ENCODE assay signal across 9 cellular contexts in the genomic region with DNA sequence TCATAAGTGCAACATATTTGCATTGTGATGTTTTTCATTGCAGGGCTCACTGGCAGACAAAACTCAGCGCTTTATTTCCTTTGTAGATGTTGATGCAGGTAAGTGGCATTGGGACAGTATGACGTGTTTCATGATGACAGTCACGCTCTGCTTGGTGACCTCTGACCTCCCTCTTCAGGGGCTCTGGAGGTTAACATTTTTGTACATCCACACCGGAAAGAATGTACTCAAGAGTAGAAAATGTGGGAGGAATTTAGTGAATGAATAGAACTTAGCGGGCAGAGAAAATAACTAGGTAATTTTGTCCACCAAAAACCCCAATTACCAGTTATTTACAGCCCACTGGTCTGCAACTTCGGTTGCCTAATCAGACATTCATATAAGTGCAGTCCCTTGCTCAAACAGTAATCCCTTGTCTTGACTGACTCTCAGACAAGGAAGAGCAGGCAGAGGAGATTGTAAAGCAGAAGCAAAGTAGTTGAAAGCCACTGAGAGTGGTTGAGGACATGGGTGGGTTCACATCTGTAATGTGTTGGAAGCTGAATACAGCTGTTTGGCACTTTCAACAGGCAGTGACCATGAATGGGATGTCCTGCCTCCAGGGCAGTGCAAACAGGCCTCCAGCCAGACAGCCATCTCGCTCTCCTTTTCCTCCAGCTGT.
DNase-seq lines count a peak whose midpoint lies in the region; ATAC-seq, FAIRE-seq and TF ChIP-seq lines count a peak whose summit lies in the region.
"Had no signal": no experiment of that assay in that cellular context is flagged by ENCODE, and none has a peak within 500 bp of the region (broad histone marks: within the 10 kb centered on the region; RNA-seq: fewer than 3 reads in every experiment).

No MANE protein-coding gene starts in this region.

- CTCF ChIA-PET in A549 (lab: Yijun Ruan, JAX) = interaction anchor here (1.3 kb wide), 1 partner anchor 12 kb away, joined by 4 read pairs; no protein-coding TSS in a partner anchor
- CTCF ChIA-PET in activated CD8-positive, alpha-beta T cell treated with anti-CD3 and anti-CD28 coated beads for 36 hours (lab: Charles Lee) = interaction anchor here (1.3 kb wide), 1 partner anchor 12 kb away, joined by 3 read pairs; no protein-coding TSS in a partner anchor
- CTCF ChIA-PET in activated CD4-positive, alpha-beta memory T cell treated with anti-CD3 and anti-CD28 coated beads, Interleukin-2, amount 10 ng/mL, durations not matched to agents 7 days and 5 days (lab: Charles Lee) = no interaction called here

- TF ChIP-seq POLR2A in A549 (IDR thresholded peaks at IDR 0.05; ENCODE audit: low read length) = no peak

- no peaks in the 10 kb centered on the region for H3K36me3 Mint-ChIP-seq in activated CD8-positive, alpha-beta T cell treated with anti-CD3 and anti-CD28 coated beads for 36 hours (ENCODE audit: low read depth)
- H3K36me3 Mint-ChIP-seq in T-helper 2 cell treated with Interferon-gamma antibody and Interleukin-4, amounts not matched to agents 5 μg/mL and 100 μg/mL, for 36 hours (ENCODE audit: low read depth) = no peaks in the 10 kb centered on the region
- H3K36me3 Mint-ChIP-seq in activated CD4-positive, alpha-beta memory T cell treated with anti-CD3 and anti-CD28 coated beads, Interleukin-2, amount 10 ng/mL, durations not matched to agents 7 days and 5 days (ENCODE audit: low read depth) = no peaks in the 10 kb centered on the region

- TF ChIP-seq CTCF in A549 (IDR thresholded peaks at IDR 0.05) (no peak), coronary artery (IDR thresholded peaks at IDR 0.05) (no peak)
- no peak for TF ChIP-seq CTCF in activated CD8-positive, alpha-beta T cell treated with anti-CD3 and anti-CD28 coated beads for 36 hours (IDR thresholded peaks at IDR 0.05)

- no peaks in the 10 kb centered on the region for H3K9me3 ChIP-seq in A549
- H3K9me3 ChIP-seq in adipocyte (ENCODE audit: control insufficient read depth, low read length) = no peaks in the 10 kb centered on the region

- H3K27ac ChIP-seq in A549 (peak overlapping the region; percentile 86 to 91), coronary artery (no peak overlapping the region)
- H3K27ac ChIP-seq: epithelial cell of prostate had no signal

- peak overlapping the region; percentile 63 for H3K4me2 ChIP-seq in A549

- H3K4me3 ChIP-seq in A549 (no peak overlapping the region), adipocyte (ENCODE audit: low read length) (no peak overlapping the region), coronary artery (no peak overlapping the region)

- H3K27ac Mint-ChIP-seq in activated CD8-positive, alpha-beta T cell treated with anti-CD3 and anti-CD28 coated beads for 36 hours = no peak overlapping the region
- H3K27ac Mint-ChIP-seq in T-helper 2 cell treated with Interferon-gamma antibody and Interleukin-4, amounts not matched to agents 5 μg/mL and 100 μg/mL, for 36 hours = no peak overlapping the region
- no peak overlapping the region for H3K27ac Mint-ChIP-seq in activated CD4-positive, alpha-beta memory T cell treated with anti-CD3 and anti-CD28 coated beads, Interleukin-2, amount 10 ng/mL, durations not matched to agents 7 days and 5 days

- no peak for TF ChIP-seq RAD21 in A549 (conservative IDR thresholded peaks at IDR 0.05 in 1 of 2, IDR thresholded peaks at IDR 0.05 in 1 of 2)

- no peak for ATAC-seq in A549
- peak; percentile 62 for ATAC-seq in GM19324 (IDR thresholded peaks at IDR 0.05; ENCODE audit: low FRiP score, unreplicated experiment)
- peak; percentile 71 for ATAC-seq in HG02973 (IDR thresholded peaks at IDR 0.05; ENCODE audit: unreplicated experiment)
- ATAC-seq in activated CD8-positive, alpha-beta T cell treated with anti-CD3 and anti-CD28 coated beads for 36 hours = no peak

- H3K9me3 Mint-ChIP-seq in activated CD8-positive, alpha-beta T cell treated with anti-CD3 and anti-CD28 coated beads for 36 hours = no peaks in the 10 kb centered on the region
- H3K9me3 Mint-ChIP-seq in T-helper 2 cell treated with Interferon-gamma antibody and Interleukin-4, amounts not matched to agents 5 μg/mL and 100 μg/mL, for 36 hours = no peaks in the 10 kb centered on the region
- H3K9me3 Mint-ChIP-seq in activated CD4-positive, alpha-beta memory T cell treated with anti-CD3 and anti-CD28 coated beads, Interleukin-2, amount 10 ng/mL, durations not matched to agents 7 days and 5 days = no peaks in the 10 kb centered on the region

- DNase-seq in A549 (ENCODE audit: low read depth in 1 of 2, low spot score in 1 of 2) = no peak
- peak; percentile 42 for DNase-seq in adipocyte (ENCODE audit: low read depth)
- no peak for DNase-seq in activated CD8-positive, alpha-beta T cell treated with anti-CD3 and anti-CD28 coated beads for 36 hours
- DNase-seq in coronary artery (ENCODE audit: low spot score) = no peak
- no peak for DNase-seq in T-helper 2 cell treated with Interferon-gamma antibody and Interleukin-4, amounts not matched to agents 5 μg/mL and 100 μg/mL, for 36 hours (ENCODE audit: low spot score)
- DNase-seq in activated CD4-positive, alpha-beta memory T cell treated with anti-CD3 and anti-CD28 coated beads, Interleukin-2, amount 10 ng/mL, durations not matched to agents 7 days and 5 days = no peak

- H3K4me1 Mint-ChIP-seq in activated CD8-positive, alpha-beta T cell treated with anti-CD3 and anti-CD28 coated beads for 36 hours (ENCODE audit: low read depth) = peaks cover 12% of the 10 kb centered on the region
- no peaks in the 10 kb centered on the region for H3K4me1 Mint-ChIP-seq in T-helper 2 cell treated with Interferon-gamma antibody and Interleukin-4, amounts not matched to agents 5 μg/mL and 100 μg/mL, for 36 hours (ENCODE audit: low read depth)
- peaks cover 12% of the 10 kb centered on the region for H3K4me1 Mint-ChIP-seq in activated CD4-positive, alpha-beta memory T cell treated with anti-CD3 and anti-CD28 coated beads, Interleukin-2, amount 10 ng/mL, durations not matched to agents 7 days and 5 days

- H3K27me3 ChIP-seq in adipocyte (replicated peaks; ENCODE audit: control insufficient read depth, insufficient read depth, low read length) = no peaks in the 10 kb centered on the region

- no peak overlapping the region for H3K4me3 Mint-ChIP-seq in activated CD8-positive, alpha-beta T cell treated with anti-CD3 and anti-CD28 coated beads for 36 hours
- H3K4me3 Mint-ChIP-seq in T-helper 2 cell treated with Interferon-gamma antibody and Interleukin-4, amounts not matched to agents 5 μg/mL and 100 μg/mL, for 36 hours = no peak overlapping the region
- H3K4me3 Mint-ChIP-seq in activated CD4-positive, alpha-beta memory T cell treated with anti-CD3 and anti-CD28 coated beads, Interleukin-2, amount 10 ng/mL, durations not matched to agents 7 days and 5 days = no peak overlapping the region

- POLR2A ChIA-PET in A549 (lab: Yijun Ruan, JAX) = no interaction called here
- POLR2A ChIA-PET in activated CD8-positive, alpha-beta T cell treated with anti-CD3 and anti-CD28 coated beads for 36 hours (lab: Charles Lee) = no interaction called here
- POLR2A ChIA-PET in activated CD4-positive, alpha-beta memory T cell treated with anti-CD3 and anti-CD28 coated beads, Interleukin-2, amount 10 ng/mL, durations not matched to agents 7 days and 5 days (lab: Charles Lee) = no interaction called here

- intact Hi-C loops in activated CD8-positive, alpha-beta T cell treated with anti-CD3 and anti-CD28 coated beads for 36 hours (cut with micrococcal nuclease) = no loop called here

- WGBS in A549 (ENCODE audit: missing lambda C conversion rate) = 78% methylated on average over 7 of the region's 7 CpGs

- no peak for TF ChIP-seq EP300 in A549 (IDR thresholded peaks at IDR 0.05)

- H3K4me1 ChIP-seq in A549 = peaks cover 62% of the 10 kb centered on the region
- peaks cover 19% of the 10 kb centered on the region for H3K4me1 ChIP-seq in adipocyte (ENCODE audit: control insufficient read depth, insufficient read depth, low read length)

- H3K27me3 Mint-ChIP-seq in activated CD8-positive, alpha-beta T cell treated with anti-CD3 and anti-CD28 coated beads for 36 hours = no peaks in the 10 kb centered on the region
- no peaks in the 10 kb centered on the region for H3K27me3 Mint-ChIP-seq in T-helper 2 cell treated with Interferon-gamma antibody and Interleukin-4, amounts not matched to agents 5 μg/mL and 100 μg/mL, for 36 hours (ENCODE audit: low read depth)
- peaks cover 2% of the 10 kb centered on the region for H3K27me3 Mint-ChIP-seq in activated CD4-positive, alpha-beta memory T cell treated with anti-CD3 and anti-CD28 coated beads, Interleukin-2, amount 10 ng/mL, durations not matched to agents 7 days and 5 days

- H3K9ac ChIP-seq in adipocyte (ENCODE audit: low read length) = no peak overlapping the region

- no peak for FAIRE-seq in A549 (lab: Jason Lieb, UNC)

- H3K36me3 ChIP-seq in adipocyte (ENCODE audit: control insufficient read depth, insufficient read depth, low read length, severe bottlenecking) = no peaks in the 10 kb centered on the region

TF ChIP-seq in A549, 52 proteins besides CTCF, POLR2A, EP300 and RAD21 (continues in another document):
- TF ChIP-seq, protein P1, sequence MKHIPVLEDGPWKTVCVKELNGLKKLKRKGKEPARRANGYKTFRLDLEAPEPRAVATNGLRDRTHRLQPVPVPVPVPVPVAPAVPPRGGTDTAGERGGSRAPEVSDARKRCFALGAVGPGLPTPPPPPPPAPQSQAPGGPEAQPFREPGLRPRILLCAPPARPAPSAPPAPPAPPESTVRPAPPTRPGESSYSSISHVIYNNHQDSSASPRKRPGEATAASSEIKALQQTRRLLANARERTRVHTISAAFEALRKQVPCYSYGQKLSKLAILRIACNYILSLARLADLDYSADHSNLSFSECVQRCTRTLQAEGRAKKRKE (CRISPR knock-in tag; IDR thresholded peaks at IDR 0.05; ENCODE audit: low read depth) = no peak
- TF ChIP-seq POLR2AphosphoS2 (conservative IDR thresholded peaks at IDR 0.05; ENCODE audit: low read length) = no peak
- TF ChIP-seq NR3C1 (IDR thresholded peaks at IDR 0.05) = no peak
- no peak for TF ChIP-seq HOXB13 (CRISPR knock-in tag; IDR thresholded peaks at IDR 0.05; ENCODE audit: low read depth)
- TF ChIP-seq SMC3 (IDR thresholded peaks at IDR 0.05) = no peak
- TF ChIP-seq NFE2L2 (conservative IDR thresholded peaks at IDR 0.05; ENCODE audit: low read length) = no peak
- TF ChIP-seq EHF (CRISPR knock-in tag; IDR thresholded peaks at IDR 0.05) = no peak
- TF ChIP-seq MYC (IDR thresholded peaks at IDR 0.05; ENCODE audit: borderline replicate concordance, low read length) = no peak
- TF ChIP-seq JUN (IDR thresholded peaks at IDR 0.05) = no peak
- no peak for TF ChIP-seq CBX8 (IDR thresholded peaks at IDR 0.05)
- TF ChIP-seq, protein P2, sequence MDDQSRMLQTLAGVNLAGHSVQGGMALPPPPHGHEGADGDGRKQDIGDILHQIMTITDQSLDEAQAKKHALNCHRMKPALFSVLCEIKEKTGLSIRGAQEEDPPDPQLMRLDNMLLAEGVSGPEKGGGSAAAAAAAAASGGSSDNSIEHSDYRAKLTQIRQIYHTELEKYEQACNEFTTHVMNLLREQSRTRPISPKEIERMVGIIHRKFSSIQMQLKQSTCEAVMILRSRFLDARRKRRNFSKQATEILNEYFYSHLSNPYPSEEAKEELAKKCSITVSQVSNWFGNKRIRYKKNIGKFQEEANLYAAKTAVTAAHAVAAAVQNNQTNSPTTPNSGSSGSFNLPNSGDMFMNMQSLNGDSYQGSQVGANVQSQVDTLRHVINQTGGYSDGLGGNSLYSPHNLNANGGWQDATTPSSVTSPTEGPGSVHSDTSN (IDR thresholded peaks at IDR 0.05) = no peak

Comparison
In these comparisons a context has a peak if more than half of its experiments do, and no peak if none do; other contexts are left out.
1. ATAC-seq: peak in GM19324 (single experiment) and HG02973 (single experiment); none in A549 (0 of 2) and activated CD8-positive, alpha-beta T cell treated with anti-CD3 and anti-CD28 coated beads for 36 hours (single experiment).
2. H3K27ac ChIP-seq: peak in A549 (2 of 2); none in coronary artery (0 of 2).